9 cellular contexts compared by ENCODE assay signal in genomic region chr6:73798592-73798991, GRCh38.
A peak's percentile ranks its signal among the peaks of the same experiment; 100 is the strongest.
DNase-seq lines count a peak whose midpoint lies in the region; ATAC-seq and TF ChIP-seq lines count a peak whose summit lies in the region.
"Had no signal": no experiment of that assay in that cellular context is flagged by ENCODE, and none has a peak within 500 bp of the region (broad histone marks: within the 10 kb centered on the region; RNA-seq: fewer than 3 reads in every experiment).

No MANE protein-coding gene starts in this region.

- peak overlapping the region; percentile 33; the same call in 1 of the 2 replicates for H3K27ac ChIP-seq in PC-9
- no peak overlapping the region for H3K27ac ChIP-seq in OCI-LY7 (ENCODE audit: low read depth, low read length, poor library complexity, severe bottlenecking)

- H3K9me3 Mint-ChIP-seq in activated CD8-positive, alpha-beta T cell treated with anti-CD3 and anti-CD28 coated beads for 36 hours, result no peaks in the 10 kb centered on the region
- H3K9me3 Mint-ChIP-seq in activated CD8-positive, alpha-beta T cell treated with anti-CD3 and anti-CD28 coated beads, Interleukin-2, amount 10 ng/mL, durations not matched to agents 7 days and 5 days (ENCODE audit: insufficient read depth), result no peaks in the 10 kb centered on the region
- H3K9me3 Mint-ChIP-seq: activated naive CD8-positive, alpha-beta T cell treated with anti-CD3 and anti-CD28 coated beads, Interleukin-2, amount 10 ng/mL, durations not matched to agents 7 days and 5 days had no signal

- POLR2A ChIA-PET in activated CD8-positive, alpha-beta T cell treated with anti-CD3 and anti-CD28 coated beads for 36 hours (lab: Charles Lee), result no interaction called here
- POLR2A ChIA-PET in activated CD8-positive, alpha-beta T cell treated with anti-CD3 and anti-CD28 coated beads, Interleukin-2, amount 10 ng/mL, durations not matched to agents 7 days and 5 days (lab: Charles Lee), result no interaction called here
- POLR2A ChIA-PET in PC-9 (lab: Charles Lee; ENCODE audit: unreplicated experiment), result no interaction called here
- POLR2A ChIA-PET in OCI-LY7 (lab: Charles Lee), result no interaction called here

- H3K4me1 Mint-ChIP-seq in activated CD8-positive, alpha-beta T cell treated with anti-CD3 and anti-CD28 coated beads for 36 hours (ENCODE audit: low read depth), result peaks cover 11% of the 10 kb centered on the region
- H3K4me1 Mint-ChIP-seq in activated CD8-positive, alpha-beta T cell treated with anti-CD3 and anti-CD28 coated beads, Interleukin-2, amount 10 ng/mL, durations not matched to agents 7 days and 5 days (ENCODE audit: low read depth), result no peaks in the 10 kb centered on the region
- H3K4me1 Mint-ChIP-seq: activated naive CD8-positive, alpha-beta T cell treated with anti-CD3 and anti-CD28 coated beads, Interleukin-2, amount 10 ng/mL, durations not matched to agents 7 days and 5 days had no signal

- H3K27me3 Mint-ChIP-seq in activated CD8-positive, alpha-beta T cell treated with anti-CD3 and anti-CD28 coated beads for 36 hours, result no peaks in the 10 kb centered on the region
- H3K27me3 Mint-ChIP-seq in activated CD8-positive, alpha-beta T cell treated with anti-CD3 and anti-CD28 coated beads, Interleukin-2, amount 10 ng/mL, durations not matched to agents 7 days and 5 days (ENCODE audit: low read depth), result no peaks in the 10 kb centered on the region
- H3K27me3 Mint-ChIP-seq: activated naive CD8-positive, alpha-beta T cell treated with anti-CD3 and anti-CD28 coated beads, Interleukin-2, amount 10 ng/mL, durations not matched to agents 7 days and 5 days had no signal

- H3K4me3 ChIP-seq in PC-9 (no peak overlapping the region), foreskin fibroblast (ENCODE audit: low read depth in 1 of 2, low read length in 2 of 2) (no peak overlapping the region), OCI-LY7 (ENCODE audit: low read depth, low read length, poor library complexity, severe bottlenecking) (no peak overlapping the region)

- intact Hi-C loops in activated CD8-positive, alpha-beta T cell treated with anti-CD3 and anti-CD28 coated beads for 36 hours (cut with micrococcal nuclease), result no loop called here
- intact Hi-C loops in PC-9 (cut with micrococcal nuclease; ENCODE audit: unreplicated experiment) (no loop called here), OCI-LY7 (cut with micrococcal nuclease; ENCODE audit: unreplicated experiment) (no loop called here)

- H3K27ac Mint-ChIP-seq in activated CD8-positive, alpha-beta T cell treated with anti-CD3 and anti-CD28 coated beads for 36 hours, result peak overlapping the region; percentile 4
- no peak overlapping the region for H3K27ac Mint-ChIP-seq in activated CD8-positive, alpha-beta T cell treated with anti-CD3 and anti-CD28 coated beads, Interleukin-2, amount 10 ng/mL, durations not matched to agents 7 days and 5 days
- H3K27ac Mint-ChIP-seq: activated naive CD8-positive, alpha-beta T cell treated with anti-CD3 and anti-CD28 coated beads, Interleukin-2, amount 10 ng/mL, durations not matched to agents 7 days and 5 days had no signal

- BruUV-seq in PC-9 (replicated peaks; lab: Mats Ljungman, UMichigan) (no TSS peak), OCI-LY7 (replicated peaks; lab: Mats Ljungman, UMichigan) (no TSS peak)

- no peaks in the 10 kb centered on the region for H3K79me2 ChIP-seq in PC-9 (ENCODE audit: low read depth)
- H3K79me2 ChIP-seq in OCI-LY7 (ENCODE audit: insufficient read depth, low read depth, low read length), result no peaks in the 10 kb centered on the region

- CTCF ChIA-PET in activated CD8-positive, alpha-beta T cell treated with anti-CD3 and anti-CD28 coated beads for 36 hours (lab: Charles Lee), result no interaction called here
- CTCF ChIA-PET in activated CD8-positive, alpha-beta T cell treated with anti-CD3 and anti-CD28 coated beads, Interleukin-2, amount 10 ng/mL, durations not matched to agents 7 days and 5 days (lab: Charles Lee), result no interaction called here
- CTCF ChIA-PET in PC-9 (lab: Charles Lee) (no interaction called here), OCI-LY7 (lab: Charles Lee; ENCODE audit: unreplicated experiment) (no interaction called here)

- H4K20me1 ChIP-seq in PC-9 (ENCODE audit: insufficient read depth) (no peaks in the 10 kb centered on the region), OCI-LY7 (ENCODE audit: insufficient read depth, low read length) (no peaks in the 10 kb centered on the region)

- H3K9me2 ChIP-seq in PC-9 (ENCODE audit: insufficient read depth), result no peaks in the 10 kb centered on the region
- no peaks in the 10 kb centered on the region for H3K9me2 ChIP-seq in OCI-LY7 (ENCODE audit: insufficient read depth, low read length)

- peaks cover 11% of the 10 kb centered on the region; the same call in 1 of the 2 replicates for H3F3A ChIP-seq in PC-9 (ENCODE audit: insufficient read depth, low read depth)

- peak; percentile 31 for TF ChIP-seq CTCF in activated CD8-positive, alpha-beta T cell treated with anti-CD3 and anti-CD28 coated beads for 36 hours (IDR thresholded peaks at IDR 0.05)
- TF ChIP-seq CTCF in PC-9 (conservative IDR thresholded peaks at IDR 0.05) (peak; percentile 53; the same call in 1 of the 2 replicates), foreskin fibroblast (IDR thresholded peaks at IDR 0.05; ENCODE audit: low read depth, low read length) (peak; percentile 66), OCI-LY7 (conservative IDR thresholded peaks at IDR 0.05; ENCODE audit: low read length) (no peak)

- H3K4me2 ChIP-seq in PC-9 (no peak overlapping the region), OCI-LY7 (ENCODE audit: low read length) (no peak overlapping the region)

- H3K36me3 ChIP-seq in PC-9 (ENCODE audit: low read depth) (no peaks in the 10 kb centered on the region), OCI-LY7 (ENCODE audit: insufficient read depth, low read length) (no peaks in the 10 kb centered on the region)

- H3K4me3 Mint-ChIP-seq in activated CD8-positive, alpha-beta T cell treated with anti-CD3 and anti-CD28 coated beads for 36 hours, result no peak overlapping the region
- no peak overlapping the region for H3K4me3 Mint-ChIP-seq in activated CD8-positive, alpha-beta T cell treated with anti-CD3 and anti-CD28 coated beads, Interleukin-2, amount 10 ng/mL, durations not matched to agents 7 days and 5 days
- H3K4me3 Mint-ChIP-seq: activated naive CD8-positive, alpha-beta T cell treated with anti-CD3 and anti-CD28 coated beads, Interleukin-2, amount 10 ng/mL, durations not matched to agents 7 days and 5 days had no signal

- peak; percentile 46 for DNase-seq in activated CD8-positive, alpha-beta T cell treated with anti-CD3 and anti-CD28 coated beads for 36 hours
- DNase-seq in activated CD8-positive, alpha-beta T cell treated with anti-CD3 and anti-CD28 coated beads, Interleukin-2, amount 10 ng/mL, durations not matched to agents 7 days and 5 days, result no peak
- DNase-seq in PC-9 (peak; percentile 27 to 76), foreskin fibroblast (peak; percentile 88 to 96), stromal cell of bone marrow (ENCODE audit: low read depth) (peak; percentile 94), OCI-LY7 (ENCODE audit: low spot score) (no peak), NCI-H345 (lab: John Stamatoyannopoulos, UW) (no peak)
- DNase-seq: activated naive CD8-positive, alpha-beta T cell treated with anti-CD3 and anti-CD28 coated beads, Interleukin-2, amount 10 ng/mL, durations not matched to agents 7 days and 5 days had no signal

- H2AFZ ChIP-seq in PC-9 (no peak overlapping the region), OCI-LY7 (ENCODE audit: low read length) (no peak overlapping the region)

- H3K9me3 ChIP-seq in PC-9 (ENCODE audit: insufficient read depth, low read depth) (peaks cover 4% of the 10 kb centered on the region; the same call in 1 of the 2 replicates), OCI-LY7 (ENCODE audit: low read length) (no peaks in the 10 kb centered on the region)

- no peaks in the 10 kb centered on the region for H3K27me3 ChIP-seq in PC-9 (ENCODE audit: insufficient read depth, low read depth)

- H3K36me3 Mint-ChIP-seq in activated CD8-positive, alpha-beta T cell treated with anti-CD3 and anti-CD28 coated beads for 36 hours (ENCODE audit: low read depth), result no peaks in the 10 kb centered on the region
- H3K36me3 Mint-ChIP-seq in activated CD8-positive, alpha-beta T cell treated with anti-CD3 and anti-CD28 coated beads, Interleukin-2, amount 10 ng/mL, durations not matched to agents 7 days and 5 days (ENCODE audit: low read depth), result no peaks in the 10 kb centered on the region
- H3K36me3 Mint-ChIP-seq: activated naive CD8-positive, alpha-beta T cell treated with anti-CD3 and anti-CD28 coated beads, Interleukin-2, amount 10 ng/mL, durations not matched to agents 7 days and 5 days had no signal

- peak; percentile 91 for ATAC-seq in activated CD8-positive, alpha-beta T cell treated with anti-CD3 and anti-CD28 coated beads for 36 hours
- no peak for ATAC-seq in activated CD8-positive, alpha-beta T cell treated with anti-CD3 and anti-CD28 coated beads, Interleukin-2, amount 10 ng/mL, durations not matched to agents 7 days and 5 days
- ATAC-seq in HG02759 (IDR thresholded peaks at IDR 0.05; ENCODE audit: unreplicated experiment), result peak; percentile 78

- peaks cover 16% of the 10 kb centered on the region for H3K4me1 ChIP-seq in PC-9 (replicated peaks; ENCODE audit: insufficient read depth)
- H3K4me1 ChIP-seq in OCI-LY7 (ENCODE audit: insufficient read depth, low read length, poor library complexity, severe bottlenecking), result no peaks in the 10 kb centered on the region

Comparison
In these comparisons a context has a peak if more than half of its experiments do, and no peak if none do; other contexts are left out.
1. DNase-seq: peak in activated CD8-positive, alpha-beta T cell treated with anti-CD3 and anti-CD28 coated beads for 36 hours (single experiment), PC-9 (2 of 2), foreskin fibroblast (2 of 2) and stromal cell of bone marrow (single experiment); none in activated CD8-positive, alpha-beta T cell treated with anti-CD3 and anti-CD28 coated beads, Interleukin-2, amount 10 ng/mL, durations not matched to agents 7 days and 5 days (single experiment), OCI-LY7 (single experiment) and NCI-H345 (single experiment).